In the genomic region with DNA sequence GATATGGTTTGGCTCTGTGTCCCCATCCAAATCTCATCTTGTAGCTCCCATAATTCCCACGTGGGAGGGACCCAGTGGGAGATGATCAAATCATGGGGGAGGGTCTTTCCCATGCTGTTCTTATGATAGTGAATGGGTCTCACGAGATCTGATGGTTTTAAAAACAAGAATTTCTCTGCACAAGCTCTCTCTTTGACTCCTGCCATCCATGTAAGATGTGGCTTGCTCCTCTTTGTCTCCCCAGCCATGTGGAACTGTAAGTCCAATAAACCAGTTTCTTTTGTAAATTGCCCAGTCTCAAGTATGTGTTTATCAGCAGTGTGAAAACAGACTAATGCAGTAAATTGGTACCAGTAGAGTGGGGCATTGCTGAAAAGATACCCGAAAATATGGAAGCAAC, we compare ENCODE assay signal across 29 cellular contexts.
"Had no signal": no experiment of that assay in that cellular context is flagged by ENCODE, and none has a peak within 500 bp of the region (broad histone marks: within the 10 kb centered on the region; RNA-seq: fewer than 3 reads in every experiment).

No MANE protein-coding gene starts in this region.

- H3K27ac Mint-ChIP-seq: dendritic cell treated with granulocyte-macrophage colony-stimulating factor and Interleukin-4, amounts not matched to agents 40 ng/mL and 50 ng/mL, for 4 days; endodermal cell; mesothelial cell of epicardium; natural killer cell treated with Interleukin-12 subunit alpha and Interleukin-12 subunit beta and Interleukin-15 and Interleukin-18, amount 100 ng/mL, for 72 hours; stimulated activated naive CD8-positive, alpha-beta T cell treated with anti-CD3 and anti-CD28 coated beads, Interleukin-15, amount 100 ng/mL, for 72 hours had no signal

- H3K4me3 ChIP-seq: esophagus squamous epithelium, mucosa of descending colon, pancreas, smooth muscle cell, suprapubic skin, transverse colon, upper lobe of right lung, vagina had no signal

- H3K4me1 Mint-ChIP-seq: endodermal cell; neural crest cell; stimulated activated naive CD8-positive, alpha-beta T cell treated with anti-CD3 and anti-CD28 coated beads, Interleukin-15, amount 100 ng/mL, for 72 hours had no signal

- H3K4me3 Mint-ChIP-seq: dendritic cell treated with granulocyte-macrophage colony-stimulating factor and Interleukin-4, amounts not matched to agents 40 ng/mL and 50 ng/mL, for 4 days; endodermal cell; mesothelial cell of epicardium; naive B cell; natural killer cell treated with Interleukin-12 subunit alpha and Interleukin-12 subunit beta and Interleukin-15 and Interleukin-18, amount 100 ng/mL, for 72 hours; neural crest cell; stimulated activated naive CD8-positive, alpha-beta T cell treated with anti-CD3 and anti-CD28 coated beads, Interleukin-15, amount 100 ng/mL, for 72 hours had no signal

- H3K27me3 ChIP-seq: esophagus squamous epithelium, neutrophil, pancreas, suprapubic skin, transverse colon, upper lobe of right lung, vagina had no signal

- H3K9me3 ChIP-seq: esophagus squamous epithelium, mucosa of descending colon, neutrophil, pancreas, suprapubic skin, transverse colon, upper lobe of right lung, vagina had no signal

- H3K4me1 ChIP-seq: esophagus squamous epithelium, suprapubic skin, transverse colon, upper lobe of right lung, vagina had no signal

- H3K36me3 ChIP-seq: esophagus squamous epithelium, neutrophil, pancreas, suprapubic skin, transverse colon, upper lobe of right lung, vagina had no signal

- ATAC-seq: left lobe of liver; mucosa of descending colon; natural killer cell treated with Interleukin-12 subunit alpha and Interleukin-12 subunit beta and Interleukin-15 and Interleukin-18, amount 100 ng/mL, for 72 hours; pancreas; sciatic nerve; stimulated activated naive CD8-positive, alpha-beta T cell treated with anti-CD3 and anti-CD28 coated beads, Interleukin-15, amount 100 ng/mL, for 72 hours; upper lobe of right lung had no signal

- DNase-seq: effector CD8-positive, alpha-beta T cell; endodermal cell; erythroblast; esophagus squamous epithelium; head of caudate nucleus; kidney; mesenchymal stem cell; mucosa of descending colon; naive B cell; pancreas; retina; stimulated activated CD4-positive, alpha-beta T cell treated with anti-CD3 and anti-CD28 coated beads, Interleukin-12 subunit alpha, Interleukin-12 subunit beta, amount 100 ng/mL, for 4 hours; stimulated activated CD4-positive, alpha-beta T cell treated with anti-CD3 and anti-CD28 coated beads, Interleukin-1b, Interleukin-23, amount 100 ng/mL, for 48 hours; stimulated activated CD4-positive, alpha-beta T cell treated with anti-CD3 and anti-CD28 coated beads, Interleukin-4, amount 100 ng/mL, for 1 hour; stimulated activated CD8-positive, alpha-beta memory T cell treated with anti-CD3 and anti-CD28 coated beads, Interleukin-4, amount 100 ng/mL, for 48 hours; stimulated activated naive CD4-positive, alpha-beta T cell; stimulated activated naive CD8-positive, alpha-beta T cell treated with anti-CD3 and anti-CD28 coated beads, Interleukin-15, amount 100 ng/mL, for 72 hours; transverse colon; upper lobe of right lung had no signal

- H3K27me3 Mint-ChIP-seq: naive B cell; natural killer cell treated with Interleukin-12 subunit alpha and Interleukin-12 subunit beta and Interleukin-15 and Interleukin-18, amount 100 ng/mL, for 72 hours; stimulated activated naive CD8-positive, alpha-beta T cell treated with anti-CD3 and anti-CD28 coated beads, Interleukin-15, amount 100 ng/mL, for 72 hours had no signal

- H3K27ac ChIP-seq: esophagus squamous epithelium, neutrophil, pancreas, suprapubic skin, transverse colon, upper lobe of right lung, vagina had no signal
